ENCODE assay signal across 13 cellular contexts in genomic region chr12:120223458-120224303, GRCh38. TPM values are rescaled to one million over a fixed set of nuclear protein-coding genes. Genes with fewer than 3 reads are reported as not detected.
A peak's percentile ranks its signal among the peaks of the same experiment; 100 is the strongest.
DNase-seq lines count a peak whose midpoint lies in the region; ATAC-seq and TF ChIP-seq lines count a peak whose summit lies in the region.
"Had no signal": no experiment of that assay in that cellular context is flagged by ENCODE, and none has a peak within 500 bp of the region (broad histone marks: within the 10 kb centered on the region; RNA-seq: fewer than 3 reads in every experiment).

No MANE protein-coding gene starts in this region.

- H3K9me3 ChIP-seq in mucosa of descending colon (no peaks in the 10 kb centered on the region), thyroid gland (no peaks in the 10 kb centered on the region)
- H3K9me3 ChIP-seq: SK-N-SH had no signal

- DNase-seq in activated T-cell treated with anti-CD3 and anti-CD28 coated beads, Interleukin-2, amount 50 U/mL, for 24 hours: no peak
- no peak for DNase-seq in activated T-cell treated with anti-CD3 and anti-CD28 coated beads, Interleukin-2, amount 50 U/mL, for 48 hours
- DNase-seq in mucosa of descending colon (no peak), thyroid gland (no peak), GM13976 (ENCODE audit: low spot score) (no peak)
- DNase-seq: activated effector memory CD4-positive, alpha-beta T cell treated with Interleukin-2 at 50 U/mL for 16 hours; CD8-positive, alpha-beta memory T cell; dorsolateral prefrontal cortex had no signal

- WGBS in thyroid gland, 2 donors: 81 to 85% methylated on average over 15 to 19 of the region's 19 CpGs

- H3K9me3 Mint-ChIP-seq in activated T-cell treated with anti-CD3 and anti-CD28 coated beads, Interleukin-2, amount 50 U/mL, for 24 hours: no peaks in the 10 kb centered on the region
- no peaks in the 10 kb centered on the region for H3K9me3 Mint-ChIP-seq in dendritic cell treated with granulocyte-macrophage colony-stimulating factor and Interleukin-4, amounts not matched to agents 40 ng/mL and 50 ng/mL, for 4 days
- H3K9me3 Mint-ChIP-seq: CD8-positive, alpha-beta memory T cell had no signal

- peak overlapping the region; percentile 75 for H3K27ac Mint-ChIP-seq in activated T-cell treated with anti-CD3 and anti-CD28 coated beads, Interleukin-2, amount 50 U/mL, for 24 hours
- peak overlapping the region; percentile 84 for H3K27ac Mint-ChIP-seq in dendritic cell treated with granulocyte-macrophage colony-stimulating factor and Interleukin-4, amounts not matched to agents 40 ng/mL and 50 ng/mL, for 4 days

- H3K36me3 ChIP-seq in mucosa of descending colon (ENCODE audit: low read depth) (peaks cover 17% of the 10 kb centered on the region), thyroid gland (peaks cover 43 to 47% of the 10 kb centered on the region in 2 donors)

- H3K4me1 ChIP-seq in mucosa of descending colon (ENCODE audit: low read depth) (peaks cover 26% of the 10 kb centered on the region), thyroid gland (peaks cover 28 to 41% of the 10 kb centered on the region in 2 donors)

- no peak overlapping the region for H3K4me3 Mint-ChIP-seq in activated T-cell treated with anti-CD3 and anti-CD28 coated beads, Interleukin-2, amount 50 U/mL, for 24 hours
- no peak overlapping the region for H3K4me3 Mint-ChIP-seq in dendritic cell treated with granulocyte-macrophage colony-stimulating factor and Interleukin-4, amounts not matched to agents 40 ng/mL and 50 ng/mL, for 4 days
- H3K4me3 Mint-ChIP-seq: CD8-positive, alpha-beta memory T cell had no signal

- H3K27me3 ChIP-seq in thyroid gland: no peaks in the 10 kb centered on the region
- H3K27me3 ChIP-seq: dorsolateral prefrontal cortex had no signal

- intact Hi-C loops in dendritic cell treated with granulocyte-macrophage colony-stimulating factor and Interleukin-4, amounts not matched to agents 40 ng/mL and 50 ng/mL, for 4 days (cut with micrococcal nuclease): no loop called here
- intact Hi-C loops in mucosa of descending colon (cut with DNase I, micrococcal nuclease) (no loop called here), thyroid gland (cut with DNase I) (no loop called here)

- H3K27ac ChIP-seq in thyroid gland: peak overlapping the region; percentile 75 to 84 (median 80)
- H3K27ac ChIP-seq: KMS-11 had no signal

- TF ChIP-seq POLR2A in thyroid gland (IDR thresholded peaks at IDR 0.05): no peak

- in situ Hi-C loops in GM13976 (cut with MboI; ENCODE audit: low sequenced_read_pairs, unreplicated experiment): no loop called here

- TF ChIP-seq CTCF in mucosa of descending colon (IDR thresholded peaks at IDR 0.05) (no peak), thyroid gland (IDR thresholded peaks at IDR 0.05) (no peak), GM13976 (IDR thresholded peaks at IDR 0.05; ENCODE audit: borderline replicate concordance, control extremely low read depth, extremely low read depth, insufficient read depth, missing control alignments) (no peak)

- ATAC-seq in mucosa of descending colon (no peak), GM19324 (IDR thresholded peaks at IDR 0.05; ENCODE audit: low FRiP score, unreplicated experiment) (no peak), GM21423 (IDR thresholded peaks at IDR 0.05; ENCODE audit: unreplicated experiment) (no peak)

- peak overlapping the region; percentile 13 for H3K4me3 ChIP-seq in mucosa of descending colon
- H3K4me3 ChIP-seq in thyroid gland (replicated peaks in 1 of 3): no peak overlapping the region

- peaks cover 35% of the 10 kb centered on the region for H3K4me1 Mint-ChIP-seq in activated T-cell treated with anti-CD3 and anti-CD28 coated beads, Interleukin-2, amount 50 U/mL, for 24 hours (ENCODE audit: low read depth)
- peaks cover 53% of the 10 kb centered on the region for H3K4me1 Mint-ChIP-seq in dendritic cell treated with granulocyte-macrophage colony-stimulating factor and Interleukin-4, amounts not matched to agents 40 ng/mL and 50 ng/mL, for 4 days (ENCODE audit: low read depth)

- peaks cover 64% of the 10 kb centered on the region for H3K36me3 Mint-ChIP-seq in activated T-cell treated with anti-CD3 and anti-CD28 coated beads, Interleukin-2, amount 50 U/mL, for 24 hours (ENCODE audit: low read depth)
- H3K36me3 Mint-ChIP-seq in dendritic cell treated with granulocyte-macrophage colony-stimulating factor and Interleukin-4, amounts not matched to agents 40 ng/mL and 50 ng/mL, for 4 days (ENCODE audit: low read depth): peaks cover 82% of the 10 kb centered on the region

- no peaks in the 10 kb centered on the region for H3K27me3 Mint-ChIP-seq in activated T-cell treated with anti-CD3 and anti-CD28 coated beads, Interleukin-2, amount 50 U/mL, for 24 hours
- H3K27me3 Mint-ChIP-seq in dendritic cell treated with granulocyte-macrophage colony-stimulating factor and Interleukin-4, amounts not matched to agents 40 ng/mL and 50 ng/mL, for 4 days: no peaks in the 10 kb centered on the region

RNA-seq across cellular contexts. Expression of gene RPLP0, which starts 22.8 kb away (rescaled TPM):
- total RNA-seq in mucosa of descending colon (1,000 to 10,000 TPM; 1,175 to 1,810 (median 1,602) TPM), thyroid gland (1,000 to 10,000 TPM; 1,176 to 3,070 (median 2,431) TPM)

RNA-seq across cellular contexts. Expression of gene GCN1, which starts 29.2 kb away (rescaled TPM):
- 100 to 1,000 TPM in 1 of 3 donors, 10 to 100 TPM in 2; 74.6 to 108 (median 76.7) TPM for total RNA-seq in mucosa of descending colon
- 100 to 1,000 TPM in 1 of 4 donors, 10 to 100 TPM in 3; 44.6 to 111 (median 73.6) TPM for total RNA-seq in thyroid gland

RNA-seq across cellular contexts. Expression of gene PXN, which starts 41.8 kb away (rescaled TPM):
- 100 to 1,000 TPM; 117 to 167 (median 146) TPM for total RNA-seq in mucosa of descending colon
- 10 to 100 TPM; 61.7 to 95.5 (median 82.7) TPM for total RNA-seq in thyroid gland
